1 cellular context compared by ENCODE assay signal in the genomic region with DNA sequence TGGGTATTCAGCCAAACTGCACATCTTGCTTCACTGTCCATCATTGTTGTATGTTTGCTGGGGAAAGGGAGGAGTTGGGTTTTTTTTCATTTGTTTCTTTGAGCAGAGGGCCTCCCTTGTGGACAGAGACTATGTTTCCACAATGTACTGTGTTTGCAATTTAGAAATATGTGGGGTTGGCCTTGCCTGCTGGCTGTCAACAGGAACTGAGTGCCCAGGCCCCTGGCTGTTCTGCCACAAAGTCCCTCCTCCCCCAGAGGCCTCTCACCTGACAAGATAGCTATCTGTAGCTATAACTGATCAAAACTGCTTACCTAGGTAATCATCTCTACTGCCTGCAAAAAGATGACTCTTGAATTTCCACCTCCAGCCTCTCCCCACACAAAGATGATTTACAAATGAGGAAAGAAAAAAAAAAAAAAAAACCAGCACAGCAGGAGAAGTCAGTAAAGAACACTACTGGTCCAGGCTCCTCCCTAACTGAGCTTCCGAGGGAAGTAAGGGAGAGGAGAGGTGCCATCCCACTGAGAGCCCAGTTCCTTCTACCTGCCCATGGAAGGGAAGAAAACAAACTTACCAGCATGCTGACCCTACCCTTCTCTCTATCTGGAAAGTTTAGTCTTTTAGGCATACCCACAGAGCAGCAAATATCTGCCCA.
TF ChIP-seq lines count a peak whose summit lies in the region.

No MANE protein-coding gene starts in this region.

TF ChIP-seq in HepG2, 621 proteins besides CTCF, POLR2A, EP300 and RAD21 (continued from another document and continues in another):
- TF ChIP-seq, protein P1, sequence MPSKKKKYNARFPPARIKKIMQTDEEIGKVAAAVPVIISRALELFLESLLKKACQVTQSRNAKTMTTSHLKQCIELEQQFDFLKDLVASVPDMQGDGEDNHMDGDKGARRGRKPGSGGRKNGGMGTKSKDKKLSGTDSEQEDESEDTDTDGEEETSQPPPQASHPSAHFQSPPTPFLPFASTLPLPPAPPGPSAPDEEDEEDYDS (CRISPR knock-in tag; IDR thresholded peaks at IDR 0.05): no peak
- TF ChIP-seq ZMYM3 (CRISPR knock-in tag; IDR thresholded peaks at IDR 0.05): peak; percentile 56; the same call in 1 of the 2 replicates
- TF ChIP-seq MIER2 (CRISPR knock-in tag; IDR thresholded peaks at IDR 0.05): peak; percentile 20; the same call in 1 of the 2 replicates
- TF ChIP-seq ZNF572 (CRISPR knock-in tag; IDR thresholded peaks at IDR 0.05): no peak
- no peak for TF ChIP-seq SMAD3 (CRISPR knock-in tag; IDR thresholded peaks at IDR 0.05)
- no peak for TF ChIP-seq SRF (IDR thresholded peaks at IDR 0.05; ENCODE audit: low read depth, low read length)
- TF ChIP-seq ATRX (CRISPR knock-in tag; IDR thresholded peaks at IDR 0.05; ENCODE audit: borderline replicate concordance): no peak
- TF ChIP-seq ZNF282 (IDR thresholded peaks at IDR 0.05; ENCODE audit: partially characterized antibody): no peak
- TF ChIP-seq GATAD2A (CRISPR knock-in tag; IDR thresholded peaks at IDR 0.05): peak; percentile 79
- TF ChIP-seq POLR2AphosphoS5 (IDR thresholded peaks at IDR 0.05; ENCODE audit: low read depth, low read length): no peak
- no peak for TF ChIP-seq CAMTA2 (CRISPR knock-in tag; IDR thresholded peaks at IDR 0.05; ENCODE audit: borderline replicate concordance)
- TF ChIP-seq, protein P2, sequence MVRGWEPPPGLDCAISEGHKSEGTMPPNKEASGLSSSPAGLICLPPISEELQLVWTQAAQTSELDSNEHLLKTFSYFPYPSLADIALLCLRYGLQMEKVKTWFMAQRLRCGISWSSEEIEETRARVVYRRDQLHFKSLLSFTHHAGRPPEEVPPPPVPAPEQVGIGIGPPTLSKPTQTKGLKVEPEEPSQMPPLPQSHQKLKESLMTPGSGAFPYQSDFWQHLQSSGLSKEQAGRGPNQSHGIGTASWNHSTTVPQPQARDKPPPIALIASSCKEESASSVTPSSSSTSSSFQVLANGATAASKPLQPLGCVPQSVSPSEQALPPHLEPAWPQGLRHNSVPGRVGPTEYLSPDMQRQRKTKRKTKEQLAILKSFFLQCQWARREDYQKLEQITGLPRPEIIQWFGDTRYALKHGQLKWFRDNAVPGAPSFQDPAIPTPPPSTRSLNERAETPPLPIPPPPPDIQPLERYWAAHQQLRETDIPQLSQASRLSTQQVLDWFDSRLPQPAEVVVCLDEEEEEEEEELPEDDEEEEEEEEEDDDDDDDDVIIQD (CRISPR knock-in tag; IDR thresholded peaks at IDR 0.05; ENCODE audit: low read depth): peak; percentile 53; the same call in 1 of the 2 replicates
- TF ChIP-seq XRCC5 (optimal IDR thresholded peaks at IDR 0.05; ENCODE audit: low read length): peak; percentile 58
- TF ChIP-seq BRD4 (CRISPR knock-in tag; IDR thresholded peaks at IDR 0.05): no peak
- TF ChIP-seq GABPB1 (CRISPR knock-in tag; IDR thresholded peaks at IDR 0.05): peak; percentile 43; the same call in 1 of the 2 replicates
- TF ChIP-seq ZFP37 (CRISPR knock-in tag; IDR thresholded peaks at IDR 0.05; ENCODE audit: borderline replicate concordance): no peak
- TF ChIP-seq PPARG (CRISPR knock-in tag; conservative IDR thresholded peaks at IDR 0.05): peak; percentile 60; the same call in 1 of the 2 replicates
- peak; percentile 88 for TF ChIP-seq SP5 (CRISPR knock-in tag; IDR thresholded peaks at IDR 0.05; ENCODE audit: borderline replicate concordance, low read depth)
- no peak for TF ChIP-seq KLF16 (CRISPR knock-in tag; IDR thresholded peaks at IDR 0.05)
- TF ChIP-seq, protein P3, sequence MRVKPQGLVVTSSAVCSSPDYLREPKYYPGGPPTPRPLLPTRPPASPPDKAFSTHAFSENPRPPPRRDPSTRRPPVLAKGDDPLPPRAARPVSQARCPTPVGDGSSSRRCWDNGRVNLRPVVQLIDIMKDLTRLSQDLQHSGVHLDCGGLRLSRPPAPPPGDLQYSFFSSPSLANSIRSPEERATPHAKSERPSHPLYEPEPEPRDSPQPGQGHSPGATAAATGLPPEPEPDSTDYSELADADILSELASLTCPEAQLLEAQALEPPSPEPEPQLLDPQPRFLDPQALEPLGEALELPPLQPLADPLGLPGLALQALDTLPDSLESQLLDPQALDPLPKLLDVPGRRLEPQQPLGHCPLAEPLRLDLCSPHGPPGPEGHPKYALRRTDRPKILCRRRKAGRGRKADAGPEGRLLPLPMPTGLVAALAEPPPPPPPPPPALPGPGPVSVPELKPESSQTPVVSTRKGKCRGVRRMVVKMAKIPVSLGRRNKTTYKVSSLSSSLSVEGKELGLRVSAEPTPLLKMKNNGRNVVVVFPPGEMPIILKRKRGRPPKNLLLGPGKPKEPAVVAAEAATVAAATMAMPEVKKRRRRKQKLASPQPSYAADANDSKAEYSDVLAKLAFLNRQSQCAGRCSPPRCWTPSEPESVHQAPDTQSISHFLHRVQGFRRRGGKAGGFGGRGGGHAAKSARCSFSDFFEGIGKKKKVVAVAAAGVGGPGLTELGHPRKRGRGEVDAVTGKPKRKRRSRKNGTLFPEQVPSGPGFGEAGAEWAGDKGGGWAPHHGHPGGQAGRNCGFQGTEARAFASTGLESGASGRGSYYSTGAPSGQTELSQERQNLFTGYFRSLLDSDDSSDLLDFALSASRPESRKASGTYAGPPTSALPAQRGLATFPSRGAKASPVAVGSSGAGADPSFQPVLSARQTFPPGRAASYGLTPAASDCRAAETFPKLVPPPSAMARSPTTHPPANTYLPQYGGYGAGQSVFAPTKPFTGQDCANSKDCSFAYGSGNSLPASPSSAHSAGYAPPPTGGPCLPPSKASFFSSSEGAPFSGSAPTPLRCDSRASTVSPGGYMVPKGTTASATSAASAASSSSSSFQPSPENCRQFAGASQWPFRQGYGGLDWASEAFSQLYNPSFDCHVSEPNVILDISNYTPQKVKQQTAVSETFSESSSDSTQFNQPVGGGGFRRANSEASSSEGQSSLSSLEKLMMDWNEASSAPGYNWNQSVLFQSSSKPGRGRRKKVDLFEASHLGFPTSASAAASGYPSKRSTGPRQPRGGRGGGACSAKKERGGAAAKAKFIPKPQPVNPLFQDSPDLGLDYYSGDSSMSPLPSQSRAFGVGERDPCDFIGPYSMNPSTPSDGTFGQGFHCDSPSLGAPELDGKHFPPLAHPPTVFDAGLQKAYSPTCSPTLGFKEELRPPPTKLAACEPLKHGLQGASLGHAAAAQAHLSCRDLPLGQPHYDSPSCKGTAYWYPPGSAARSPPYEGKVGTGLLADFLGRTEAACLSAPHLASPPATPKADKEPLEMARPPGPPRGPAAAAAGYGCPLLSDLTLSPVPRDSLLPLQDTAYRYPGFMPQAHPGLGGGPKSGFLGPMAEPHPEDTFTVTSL (CRISPR knock-in tag; IDR thresholded peaks at IDR 0.05; ENCODE audit: borderline replicate concordance): peak; percentile 85; the same call in 1 of the 2 replicates
- TF ChIP-seq HNRNPL (IDR thresholded peaks at IDR 0.05; ENCODE audit: low read depth, low read length): no peak
- TF ChIP-seq ZFY (CRISPR knock-in tag; IDR thresholded peaks at IDR 0.05): peak; percentile 41; the same call in 1 of the 2 replicates
- no peak for TF ChIP-seq KDM4B (CRISPR knock-in tag; IDR thresholded peaks at IDR 0.05)
- TF ChIP-seq, protein P4, sequence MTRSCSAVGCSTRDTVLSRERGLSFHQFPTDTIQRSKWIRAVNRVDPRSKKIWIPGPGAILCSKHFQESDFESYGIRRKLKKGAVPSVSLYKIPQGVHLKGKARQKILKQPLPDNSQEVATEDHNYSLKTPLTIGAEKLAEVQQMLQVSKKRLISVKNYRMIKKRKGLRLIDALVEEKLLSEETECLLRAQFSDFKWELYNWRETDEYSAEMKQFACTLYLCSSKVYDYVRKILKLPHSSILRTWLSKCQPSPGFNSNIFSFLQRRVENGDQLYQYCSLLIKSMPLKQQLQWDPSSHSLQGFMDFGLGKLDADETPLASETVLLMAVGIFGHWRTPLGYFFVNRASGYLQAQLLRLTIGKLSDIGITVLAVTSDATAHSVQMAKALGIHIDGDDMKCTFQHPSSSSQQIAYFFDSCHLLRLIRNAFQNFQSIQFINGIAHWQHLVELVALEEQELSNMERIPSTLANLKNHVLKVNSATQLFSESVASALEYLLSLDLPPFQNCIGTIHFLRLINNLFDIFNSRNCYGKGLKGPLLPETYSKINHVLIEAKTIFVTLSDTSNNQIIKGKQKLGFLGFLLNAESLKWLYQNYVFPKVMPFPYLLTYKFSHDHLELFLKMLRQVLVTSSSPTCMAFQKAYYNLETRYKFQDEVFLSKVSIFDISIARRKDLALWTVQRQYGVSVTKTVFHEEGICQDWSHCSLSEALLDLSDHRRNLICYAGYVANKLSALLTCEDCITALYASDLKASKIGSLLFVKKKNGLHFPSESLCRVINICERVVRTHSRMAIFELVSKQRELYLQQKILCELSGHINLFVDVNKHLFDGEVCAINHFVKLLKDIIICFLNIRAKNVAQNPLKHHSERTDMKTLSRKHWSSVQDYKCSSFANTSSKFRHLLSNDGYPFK (CRISPR knock-in tag; IDR thresholded peaks at IDR 0.05; ENCODE audit: borderline replicate concordance): no peak
- no peak for TF ChIP-seq HOXA9 (CRISPR knock-in tag; IDR thresholded peaks at IDR 0.05; ENCODE audit: borderline replicate concordance)
- no peak for TF ChIP-seq ZNF619 (CRISPR knock-in tag; IDR thresholded peaks at IDR 0.05)
- no peak for TF ChIP-seq ZNF256 (CRISPR knock-in tag; conservative IDR thresholded peaks at IDR 0.05)
- TF ChIP-seq HNRNPUL1 (IDR thresholded peaks at IDR 0.05; ENCODE audit: low read depth, low read length): no peak
- TF ChIP-seq, protein P5, sequence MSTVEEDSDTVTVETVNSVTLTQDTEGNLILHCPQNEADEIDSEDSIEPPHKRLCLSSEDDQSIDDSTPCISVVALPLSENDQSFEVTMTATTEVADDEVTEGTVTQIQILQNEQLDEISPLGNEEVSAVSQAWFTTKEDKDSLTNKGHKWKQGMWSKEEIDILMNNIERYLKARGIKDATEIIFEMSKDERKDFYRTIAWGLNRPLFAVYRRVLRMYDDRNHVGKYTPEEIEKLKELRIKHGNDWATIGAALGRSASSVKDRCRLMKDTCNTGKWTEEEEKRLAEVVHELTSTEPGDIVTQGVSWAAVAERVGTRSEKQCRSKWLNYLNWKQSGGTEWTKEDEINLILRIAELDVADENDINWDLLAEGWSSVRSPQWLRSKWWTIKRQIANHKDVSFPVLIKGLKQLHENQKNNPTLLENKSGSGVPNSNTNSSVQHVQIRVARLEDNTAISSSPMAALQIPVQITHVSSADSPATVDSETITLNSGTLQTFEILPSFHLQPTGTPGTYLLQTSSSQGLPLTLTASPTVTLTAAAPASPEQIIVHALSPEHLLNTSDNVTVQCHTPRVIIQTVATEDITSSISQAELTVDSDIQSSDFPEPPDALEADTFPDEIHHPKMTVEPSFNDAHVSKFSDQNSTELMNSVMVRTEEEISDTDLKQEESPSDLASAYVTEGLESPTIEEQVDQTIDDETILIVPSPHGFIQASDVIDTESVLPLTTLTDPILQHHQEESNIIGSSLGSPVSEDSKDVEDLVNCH (CRISPR knock-in tag; IDR thresholded peaks at IDR 0.05): no peak
- no peak for TF ChIP-seq PHF8 (CRISPR knock-in tag; IDR thresholded peaks at IDR 0.05)
- TF ChIP-seq, protein P6, sequence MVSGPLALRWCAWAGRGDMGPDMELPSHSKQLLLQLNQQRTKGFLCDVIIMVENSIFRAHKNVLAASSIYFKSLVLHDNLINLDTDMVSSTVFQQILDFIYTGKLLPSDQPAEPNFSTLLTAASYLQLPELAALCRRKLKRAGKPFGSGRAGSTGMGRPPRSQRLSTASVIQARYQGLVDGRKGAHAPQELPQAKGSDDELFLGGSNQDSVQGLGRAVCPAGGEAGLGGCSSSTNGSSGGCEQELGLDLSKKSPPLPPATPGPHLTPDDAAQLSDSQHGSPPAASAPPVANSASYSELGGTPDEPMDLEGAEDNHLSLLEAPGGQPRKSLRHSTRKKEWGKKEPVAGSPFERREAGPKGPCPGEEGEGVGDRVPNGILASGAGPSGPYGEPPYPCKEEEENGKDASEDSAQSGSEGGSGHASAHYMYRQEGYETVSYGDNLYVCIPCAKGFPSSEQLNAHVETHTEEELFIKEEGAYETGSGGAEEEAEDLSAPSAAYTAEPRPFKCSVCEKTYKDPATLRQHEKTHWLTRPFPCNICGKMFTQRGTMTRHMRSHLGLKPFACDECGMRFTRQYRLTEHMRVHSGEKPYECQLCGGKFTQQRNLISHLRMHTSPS (CRISPR knock-in tag; IDR thresholded peaks at IDR 0.05; ENCODE audit: low read depth): peak; percentile 61; the same call in 1 of the 2 replicates
- TF ChIP-seq CBFB (CRISPR knock-in tag; IDR thresholded peaks at IDR 0.05): no peak
- TF ChIP-seq ZSCAN9 (CRISPR knock-in tag; IDR thresholded peaks at IDR 0.05; ENCODE audit: borderline replicate concordance): no peak
- TF ChIP-seq ATAD3A (CRISPR knock-in tag; IDR thresholded peaks at IDR 0.05): no peak
- TF ChIP-seq, protein P7, sequence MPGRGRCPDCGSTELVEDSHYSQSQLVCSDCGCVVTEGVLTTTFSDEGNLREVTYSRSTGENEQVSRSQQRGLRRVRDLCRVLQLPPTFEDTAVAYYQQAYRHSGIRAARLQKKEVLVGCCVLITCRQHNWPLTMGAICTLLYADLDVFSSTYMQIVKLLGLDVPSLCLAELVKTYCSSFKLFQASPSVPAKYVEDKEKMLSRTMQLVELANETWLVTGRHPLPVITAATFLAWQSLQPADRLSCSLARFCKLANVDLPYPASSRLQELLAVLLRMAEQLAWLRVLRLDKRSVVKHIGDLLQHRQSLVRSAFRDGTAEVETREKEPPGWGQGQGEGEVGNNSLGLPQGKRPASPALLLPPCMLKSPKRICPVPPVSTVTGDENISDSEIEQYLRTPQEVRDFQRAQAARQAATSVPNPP (CRISPR knock-in tag; IDR thresholded peaks at IDR 0.05): no peak
- no peak for TF ChIP-seq IRX3 (CRISPR knock-in tag; IDR thresholded peaks at IDR 0.05; ENCODE audit: borderline replicate concordance, low read depth)
- TF ChIP-seq KDM6A (CRISPR knock-in tag; IDR thresholded peaks at IDR 0.05; ENCODE audit: low read depth): 0 out of 2 replicates have a peak, but pooled peaks have one; percentile 39
- no peak for TF ChIP-seq DR1 (CRISPR knock-in tag; IDR thresholded peaks at IDR 0.05)
- no peak for TF ChIP-seq NONO (IDR thresholded peaks at IDR 0.05)
- TF ChIP-seq NONO (CRISPR knock-in tag; conservative IDR thresholded peaks at IDR 0.05): no peak
- TF ChIP-seq FOXP1 (IDR thresholded peaks at IDR 0.05): peak; percentile 59
- peak; percentile 95 for TF ChIP-seq FOXP1 (CRISPR knock-in tag; IDR thresholded peaks at IDR 0.05)
- TF ChIP-seq, protein P8, sequence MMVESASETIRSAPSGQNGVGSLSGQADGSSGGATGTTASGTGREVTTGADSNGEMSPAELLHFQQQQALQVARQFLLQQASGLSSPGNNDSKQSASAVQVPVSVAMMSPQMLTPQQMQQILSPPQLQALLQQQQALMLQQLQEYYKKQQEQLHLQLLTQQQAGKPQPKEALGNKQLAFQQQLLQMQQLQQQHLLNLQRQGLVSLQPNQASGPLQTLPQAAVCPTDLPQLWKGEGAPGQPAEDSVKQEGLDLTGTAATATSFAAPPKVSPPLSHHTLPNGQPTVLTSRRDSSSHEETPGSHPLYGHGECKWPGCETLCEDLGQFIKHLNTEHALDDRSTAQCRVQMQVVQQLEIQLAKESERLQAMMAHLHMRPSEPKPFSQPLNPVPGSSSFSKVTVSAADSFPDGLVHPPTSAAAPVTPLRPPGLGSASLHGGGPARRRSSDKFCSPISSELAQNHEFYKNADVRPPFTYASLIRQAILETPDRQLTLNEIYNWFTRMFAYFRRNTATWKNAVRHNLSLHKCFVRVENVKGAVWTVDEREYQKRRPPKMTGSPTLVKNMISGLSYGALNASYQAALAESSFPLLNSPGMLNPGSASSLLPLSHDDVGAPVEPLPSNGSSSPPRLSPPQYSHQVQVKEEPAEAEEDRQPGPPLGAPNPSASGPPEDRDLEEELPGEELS (CRISPR knock-in tag; IDR thresholded peaks at IDR 0.05): peak; percentile 97
- no peak for TF ChIP-seq NCOA1 (CRISPR knock-in tag; IDR thresholded peaks at IDR 0.05)
- peak; percentile 39; the same call in 1 of the 2 replicates for TF ChIP-seq ZNF501 (CRISPR knock-in tag; IDR thresholded peaks at IDR 0.05)
- TF ChIP-seq JUNB (CRISPR knock-in tag; IDR thresholded peaks at IDR 0.05; ENCODE audit: borderline replicate concordance): no peak
